38 cellular contexts compared by ENCODE assay signal in the genomic region with DNA sequence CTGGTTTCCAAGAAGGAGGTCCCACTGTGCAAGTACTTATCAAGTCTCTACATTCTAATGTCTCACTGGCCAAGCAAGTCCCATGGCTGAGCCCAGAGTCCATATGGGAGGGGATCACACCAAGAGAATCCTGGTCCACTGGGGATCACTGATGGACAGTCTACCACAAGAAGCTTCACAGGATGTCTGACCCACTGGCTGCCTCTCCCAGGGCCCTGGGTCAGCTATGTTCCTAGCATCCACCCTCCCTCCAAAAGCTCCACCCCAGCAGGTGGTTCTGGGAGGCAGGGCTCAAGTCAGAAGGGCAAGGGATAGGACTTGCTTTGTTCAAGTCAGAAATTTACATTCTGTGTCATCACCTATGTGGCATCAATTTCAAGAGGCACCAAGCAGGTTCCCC.
"Had no signal": no experiment of that assay in that cellular context is flagged by ENCODE, and none has a peak within 500 bp of the region (broad histone marks: within the 10 kb centered on the region; RNA-seq: fewer than 3 reads in every experiment).

No MANE protein-coding gene starts in this region.

- H3K27me3 Mint-ChIP-seq: activated B cell treated with CpG ODN at 0.5 μM for 24 hours; activated CD4-positive, alpha-beta memory T cell treated with anti-CD3 and anti-CD28 coated beads for 36 hours; activated CD4-positive, alpha-beta T cell treated with anti-CD3 and anti-CD28 coated beads, Interleukin-2, amount 10 ng/mL, durations not matched to agents 24 days and 14 days; activated CD8-positive, alpha-beta T cell treated with anti-CD3 and anti-CD28 coated beads for 36 hours; activated naive CD8-positive, alpha-beta T cell treated with anti-CD3 and anti-CD28 coated beads for 36 hours; activated T-helper 17 cell treated with anti-CD3 and anti-CD28 coated beads, Interleukin-2, amount 50 U/mL, for 72 hours; central memory CD8-positive, alpha-beta T cell had no signal

- FAIRE-seq: bronchial epithelial cell, TTC549 had no signal

- H3K9me3 Mint-ChIP-seq: activated B cell treated with CpG ODN at 0.5 μM for 24 hours; activated CD8-positive, alpha-beta T cell treated with anti-CD3 and anti-CD28 coated beads for 36 hours; activated naive CD8-positive, alpha-beta T cell treated with anti-CD3 and anti-CD28 coated beads for 36 hours had no signal

- H3K4me1 ChIP-seq: adrenal gland had no signal

- ATAC-seq: activated CD8-positive, alpha-beta T cell treated with anti-CD3 and anti-CD28 coated beads for 36 hours; activated naive CD4-positive, alpha-beta T cell treated with anti-CD3 and anti-CD28 coated beads, Interleukin-2, amount 50 U/mL, for 72 hours; activated T-cell treated with anti-CD3 and anti-CD28 coated beads, Interleukin-2, amount 50 U/mL, for 4 hours; activated T-cell treated with anti-CD3 and anti-CD28 coated beads, Interleukin-2, amount 50 U/mL, for 72 hours; activated T-helper 17 cell treated with anti-CD3 and anti-CD28 coated beads, Interleukin-2, amount 50 U/mL, for 72 hours had no signal

- H3K27ac Mint-ChIP-seq: activated B cell treated with CpG ODN at 0.5 μM for 24 hours; activated CD4-positive, alpha-beta memory T cell treated with anti-CD3 and anti-CD28 coated beads for 36 hours; activated CD4-positive, alpha-beta T cell treated with anti-CD3 and anti-CD28 coated beads, Interleukin-2, amount 10 ng/mL, durations not matched to agents 24 days and 14 days; activated CD8-positive, alpha-beta T cell treated with anti-CD3 and anti-CD28 coated beads for 36 hours; activated naive CD4-positive, alpha-beta T cell treated with anti-CD3 and anti-CD28 coated beads for 36 hours; activated naive CD4-positive, alpha-beta T cell treated with anti-CD3 and anti-CD28 coated beads, Interleukin-2, amount 50 U/mL, for 72 hours; activated naive CD8-positive, alpha-beta T cell treated with anti-CD3 and anti-CD28 coated beads for 36 hours; activated T-cell treated with anti-CD3 and anti-CD28 coated beads, Interleukin-2, amount 50 U/mL, for 72 hours; activated T-helper 1 cell treated with anti-CD3 and anti-CD28 coated beads, Interleukin-12 subunit alpha, Interleukin-12 subunit beta, Interleukin-2, Interleukin-4 antibody, amounts not matched to agents 30 ng/mL and 10 ng/mL and 1 ng/mL, durations not matched to agents 14 hours and 24 hours and 36 hours; activated T-helper 17 cell treated with anti-CD3 and anti-CD28 coated beads, Interleukin-2, amount 50 U/mL, for 72 hours; brain; T-helper 1 cell treated with Interleukin-12 subunit alpha and Interleukin-12 subunit beta and Interleukin-4 antibody, amounts not matched to agents 30 μg/mL and 1 μg/mL, for 36 hours; T-helper 2 cell treated with Interferon-gamma antibody and Interleukin-4, amounts not matched to agents 5 μg/mL and 100 μg/mL, for 36 hours had no signal

- H3K4me3 ChIP-seq: adrenal gland, cardiac muscle cell had no signal

- H3K4me1 Mint-ChIP-seq: activated B cell treated with CpG ODN at 0.5 μM for 24 hours; activated CD4-positive, alpha-beta T cell treated with anti-CD3 and anti-CD28 coated beads, Interleukin-2, amount 10 ng/mL, durations not matched to agents 24 days and 14 days; activated naive CD8-positive, alpha-beta T cell treated with anti-CD3 and anti-CD28 coated beads for 36 hours; activated T-helper 17 cell treated with anti-CD3 and anti-CD28 coated beads, Interleukin-2, amount 50 U/mL, for 72 hours; brain; central memory CD8-positive, alpha-beta T cell had no signal

- H3K27ac ChIP-seq: adrenal gland, cardiac muscle cell, VCaP had no signal

- H3K36me3 Mint-ChIP-seq: activated CD4-positive, alpha-beta memory T cell treated with anti-CD3 and anti-CD28 coated beads for 36 hours; activated naive CD4-positive, alpha-beta T cell treated with anti-CD3 and anti-CD28 coated beads, Interleukin-2, amount 50 U/mL, for 72 hours; activated naive CD8-positive, alpha-beta T cell treated with anti-CD3 and anti-CD28 coated beads for 36 hours; brain had no signal

- H3K4me3 Mint-ChIP-seq: activated B cell treated with CpG ODN at 0.5 μM for 24 hours; activated CD4-positive, alpha-beta memory T cell treated with anti-CD3 and anti-CD28 coated beads for 36 hours; activated CD4-positive, alpha-beta T cell treated with anti-CD3 and anti-CD28 coated beads, Interleukin-2, amount 10 ng/mL, durations not matched to agents 24 days and 14 days; activated CD8-positive, alpha-beta T cell treated with anti-CD3 and anti-CD28 coated beads for 36 hours; activated naive CD4-positive, alpha-beta T cell treated with anti-CD3 and anti-CD28 coated beads for 36 hours; activated naive CD8-positive, alpha-beta T cell treated with anti-CD3 and anti-CD28 coated beads for 36 hours; activated T-cell treated with anti-CD3 and anti-CD28 coated beads, Interleukin-2, amount 50 U/mL, for 4 hours; activated T-cell treated with anti-CD3 and anti-CD28 coated beads, Interleukin-2, amount 50 U/mL, for 72 hours; activated T-helper 1 cell treated with anti-CD3 and anti-CD28 coated beads, Interleukin-12 subunit alpha, Interleukin-12 subunit beta, Interleukin-2, Interleukin-4 antibody, amounts not matched to agents 30 ng/mL and 10 ng/mL and 1 ng/mL, durations not matched to agents 14 hours and 24 hours and 36 hours; activated T-helper 17 cell treated with anti-CD3 and anti-CD28 coated beads, Interleukin-2, amount 50 U/mL, for 72 hours; brain; central memory CD8-positive, alpha-beta T cell; T-helper 1 cell treated with Interleukin-12 subunit alpha and Interleukin-12 subunit beta and Interleukin-4 antibody, amounts not matched to agents 30 μg/mL and 1 μg/mL, for 36 hours; T-helper 2 cell treated with Interferon-gamma antibody and Interleukin-4, amounts not matched to agents 5 μg/mL and 100 μg/mL, for 36 hours had no signal

- H3K36me3 ChIP-seq: adrenal gland, cardiac muscle cell had no signal

- DNase-seq: activated B cell treated with CpG ODN at 0.5 μM for 24 hours; activated CD4-positive, alpha-beta memory T cell treated with anti-CD3 and anti-CD28 coated beads for 36 hours; activated CD4-positive, alpha-beta T cell treated with anti-CD3 and anti-CD28 coated beads for 4 hours; activated CD4-positive, alpha-beta T cell treated with anti-CD3 and anti-CD28 coated beads, Interleukin-2, amount 10 ng/mL, durations not matched to agents 24 days and 14 days; activated CD4-positive, alpha-beta T cell treated with anti-CD3 and anti-CD28 coated beads, Interleukin-2, amount 50 U/mL, for 1 hour; activated CD4-positive, alpha-beta T cell treated with anti-CD3 and anti-CD28 coated beads, Interleukin-2, amount 50 U/mL, for 4 hours; activated CD4-positive, CD25-positive, alpha-beta regulatory T cell treated with anti-CD3 and anti-CD28 coated beads, Interleukin-2, amount 50 U/mL, for 72 hours; activated CD8-positive, alpha-beta memory T cell treated with anti-CD3 and anti-CD28 coated beads, Interleukin-2, amount 50 U/mL, for 4 hours; activated CD8-positive, alpha-beta T cell treated with anti-CD3 and anti-CD28 coated beads for 36 hours; activated effector memory CD4-positive, alpha-beta T cell treated with anti-CD3 and anti-CD28 coated beads, Interleukin-2, amount 50 U/mL, for 16 hours; activated gamma-delta T cell treated with Interleukin-2 at 50 U/mL for 16 hours; activated naive CD4-positive, alpha-beta T cell; activated naive CD4-positive, alpha-beta T cell treated with anti-CD3 and anti-CD28 coated beads for 36 hours; activated naive CD4-positive, alpha-beta T cell treated with anti-CD3 and anti-CD28 coated beads, Interleukin-2, amount 50 U/mL, for 16 hours; activated naive CD8-positive, alpha-beta T cell treated with anti-CD3 and anti-CD28 coated beads for 36 hours; activated T-cell treated with anti-CD3 and anti-CD28 coated beads for 4 hours; activated T-cell treated with anti-CD3 and anti-CD28 coated beads, Interleukin-2, amount 50 U/mL, for 1 hour; activated T-cell treated with anti-CD3 and anti-CD28 coated beads, Interleukin-2, amount 50 U/mL, for 4 hours; activated T-cell treated with anti-CD3 and anti-CD28 coated beads, Interleukin-2, amount 50 U/mL, for 72 hours; adrenal gland; amniotic stem cell; aorta; caudate nucleus; cerebellar nuclear complex; T-helper 1 cell; T-helper 2 cell; T-helper 9 cell had no signal

- H3K9me3 ChIP-seq: adrenal gland had no signal

- H3K27me3 ChIP-seq: adrenal gland had no signal
